Comparison of ENCODE assay signal across 8 cellular contexts in genomic region chr16:68234188-68235104, GRCh38. TPM values are rescaled to one million over a fixed set of nuclear protein-coding genes. Genes with fewer than 3 reads are reported as not detected.
DNase-seq lines count a peak whose midpoint lies in the region; ATAC-seq and TF ChIP-seq lines count a peak whose summit lies in the region.

No MANE protein-coding gene starts in this region.

- H3K4me1 Mint-ChIP-seq in stimulated activated naive CD8-positive, alpha-beta T cell treated with anti-CD3 and anti-CD28 coated beads, Interleukin-15, Interleukin-2, amounts not matched to agents 100 ng/mL and 50 ng/mL, for 24 hours (ENCODE audit: low read depth): peaks cover 37% of the 10 kb centered on the region
- H3K4me1 Mint-ChIP-seq in activated CD8-positive, alpha-beta T cell treated with anti-CD3 and anti-CD28 coated beads, Interleukin-2, amount 10 ng/mL, durations not matched to agents 7 days and 5 days (ENCODE audit: low read depth): peaks cover 42% of the 10 kb centered on the region

- no peak for ATAC-seq in stimulated activated naive CD8-positive, alpha-beta T cell treated with anti-CD3 and anti-CD28 coated beads, Interleukin-15, Interleukin-2, amounts not matched to agents 100 U/mL and 50 U/mL, for 24 hours
- ATAC-seq in activated CD8-positive, alpha-beta T cell treated with anti-CD3 and anti-CD28 coated beads, Interleukin-2, amount 10 ng/mL, durations not matched to agents 7 days and 5 days: no peak
- peak; percentile 32 to 64 (median 52) for ATAC-seq in right lobe of liver

- H3K4me1 ChIP-seq in right lobe of liver: peaks cover 0 to 20% (median 6%) of the 10 kb centered on the region in 4 donors

- TF ChIP-seq POLR2A in right lobe of liver (IDR thresholded peaks at IDR 0.05): peak; percentile 46

- H3K27ac ChIP-seq in right lobe of liver: peak overlapping the region in 2 of 3 donors; percentile 67 to 88

- no peaks in the 10 kb centered on the region for H3K27me3 ChIP-seq in right lobe of liver

- H3K36me3 ChIP-seq in right lobe of liver: peaks cover 0 to 43% (median 21%) of the 10 kb centered on the region in 4 donors

- peak overlapping the region; percentile 15 for H3K4me3 Mint-ChIP-seq in stimulated activated naive CD8-positive, alpha-beta T cell treated with anti-CD3 and anti-CD28 coated beads, Interleukin-15, Interleukin-2, amounts not matched to agents 100 ng/mL and 50 ng/mL, for 24 hours
- peak overlapping the region; percentile 34 for H3K4me3 Mint-ChIP-seq in activated CD8-positive, alpha-beta T cell treated with anti-CD3 and anti-CD28 coated beads, Interleukin-2, amount 10 ng/mL, durations not matched to agents 7 days and 5 days

- H3K4me3 ChIP-seq in right lobe of liver: peak overlapping the region; percentile 70 to 94 (median 91)

- no peaks in the 10 kb centered on the region for H3K27me3 Mint-ChIP-seq in stimulated activated naive CD8-positive, alpha-beta T cell treated with anti-CD3 and anti-CD28 coated beads, Interleukin-15, Interleukin-2, amounts not matched to agents 100 ng/mL and 50 ng/mL, for 24 hours
- H3K27me3 Mint-ChIP-seq in activated CD8-positive, alpha-beta T cell treated with anti-CD3 and anti-CD28 coated beads, Interleukin-2, amount 10 ng/mL, durations not matched to agents 7 days and 5 days (ENCODE audit: low read depth): no peaks in the 10 kb centered on the region

- POLR2A ChIA-PET in activated CD8-positive, alpha-beta T cell treated with anti-CD3 and anti-CD28 coated beads, Interleukin-2, amount 10 ng/mL, durations not matched to agents 7 days and 5 days (lab: Charles Lee): interaction anchor here (0.8 kb wide), 1 partner anchor 11 kb away, joined by 3 read pairs; the partner anchor contains the start of gene PLA2G15

- no peak for TF ChIP-seq CTCF in right lobe of liver (IDR thresholded peaks at IDR 0.05)

- H3K9me3 ChIP-seq in right lobe of liver: no peaks in the 10 kb centered on the region

- intact Hi-C loops in right lobe of liver (cut with DNase I): loop anchor here (10.0 kb wide), 2 partner anchors 150 to 160 kb away; partner anchors contain the start of gene NFATC3 (in 1 of the 2)

- CTCF ChIA-PET in activated CD8-positive, alpha-beta T cell treated with anti-CD3 and anti-CD28 coated beads, Interleukin-2, amount 10 ng/mL, durations not matched to agents 7 days and 5 days (lab: Charles Lee): interaction anchor here (1.4 kb wide), 1 partner anchor 27 kb away, joined by 5 read pairs; no protein-coding TSS in a partner anchor

- no peak for DNase-seq in stimulated activated naive CD8-positive, alpha-beta T cell treated with anti-CD3 and anti-CD28 coated beads, Interleukin-15, Interleukin-2, amounts not matched to agents 100 U/mL and 50 U/mL, for 24 hours
- DNase-seq in activated CD8-positive, alpha-beta T cell treated with anti-CD3 and anti-CD28 coated beads, Interleukin-2, amount 10 ng/mL, durations not matched to agents 7 days and 5 days: no peak
- DNase-seq in right lobe of liver (peak; percentile 80 to 99 (median 98)), HuH-7.5 (ENCODE audit: low spot score) (no peak), amniotic stem cell (lab: John Stamatoyannopoulos, UW) (no peak)
- no peak for DNase-seq in stimulated activated CD4-positive, alpha-beta T cell treated with anti-CD3 and anti-CD28 coated beads, Interleukin-4, amount 100 ng/mL, for 24 hours
- DNase-seq in activated naive CD4-positive, alpha-beta T cell (lab: John Stamatoyannopoulos, UW): no peak

- WGBS in right lobe of liver (ENCODE audit: insufficient coverage, low coverage, low lambda C conversion rate, missing lambda C conversion rate): 22% methylated on average over 9 of the region's 13 CpGs

- peaks cover under 1% of the 10 kb centered on the region for H3K36me3 Mint-ChIP-seq in stimulated activated naive CD8-positive, alpha-beta T cell treated with anti-CD3 and anti-CD28 coated beads, Interleukin-15, Interleukin-2, amounts not matched to agents 100 ng/mL and 50 ng/mL, for 24 hours (ENCODE audit: low read depth)
- peaks cover 8% of the 10 kb centered on the region for H3K36me3 Mint-ChIP-seq in activated CD8-positive, alpha-beta T cell treated with anti-CD3 and anti-CD28 coated beads, Interleukin-2, amount 10 ng/mL, durations not matched to agents 7 days and 5 days (ENCODE audit: low read depth)

- no peak overlapping the region for H3K27ac Mint-ChIP-seq in stimulated activated naive CD8-positive, alpha-beta T cell treated with anti-CD3 and anti-CD28 coated beads, Interleukin-15, Interleukin-2, amounts not matched to agents 100 ng/mL and 50 ng/mL, for 24 hours
- peak overlapping the region; percentile 74 for H3K27ac Mint-ChIP-seq in activated CD8-positive, alpha-beta T cell treated with anti-CD3 and anti-CD28 coated beads, Interleukin-2, amount 10 ng/mL, durations not matched to agents 7 days and 5 days

- H3K9me3 Mint-ChIP-seq in stimulated activated naive CD8-positive, alpha-beta T cell treated with anti-CD3 and anti-CD28 coated beads, Interleukin-15, Interleukin-2, amounts not matched to agents 100 ng/mL and 50 ng/mL, for 24 hours: no peaks in the 10 kb centered on the region
- H3K9me3 Mint-ChIP-seq in activated CD8-positive, alpha-beta T cell treated with anti-CD3 and anti-CD28 coated beads, Interleukin-2, amount 10 ng/mL, durations not matched to agents 7 days and 5 days (ENCODE audit: insufficient read depth): no peaks in the 10 kb centered on the region

RNA-seq across cellular contexts. Expression of gene ESRP2, which starts 1.5 kb away (rescaled TPM):
- total RNA-seq in activated CD8-positive, alpha-beta T cell treated with anti-CD3 and anti-CD28 coated beads, Interleukin-2, amount 10 ng/mL, durations not matched to agents 7 days and 5 days: under 1 TPM in 1 of 2 experiments, not detected in 1; 0.18 TPM
- 100 to 1,000 TPM in 1 of 6 experiments, 10 to 100 TPM in 5; 44.8 to 102 (median 57.9) TPM for total RNA-seq in right lobe of liver

RNA-seq across cellular contexts. Expression of gene PLA2G15, which starts 10.7 kb away (rescaled TPM):
- 1 to 10 TPM; 8.6 to 9.4 TPM for total RNA-seq in activated CD8-positive, alpha-beta T cell treated with anti-CD3 and anti-CD28 coated beads, Interleukin-2, amount 10 ng/mL, durations not matched to agents 7 days and 5 days
- total RNA-seq in right lobe of liver: 10 to 100 TPM in 5 of 6 experiments, 1 to 10 TPM in 1; 9.7 to 21.2 (median 13.7) TPM

RNA-seq across cellular contexts. Expression of gene SLC7A6, which starts 29.9 kb away (rescaled TPM):
- total RNA-seq in activated CD8-positive, alpha-beta T cell treated with anti-CD3 and anti-CD28 coated beads, Interleukin-2, amount 10 ng/mL, durations not matched to agents 7 days and 5 days: 10 to 100 TPM; 84.1 to 85.0 TPM
- total RNA-seq in right lobe of liver: 1 to 10 TPM; 1.6 to 9.6 (median 4.5) TPM

Comparison
In these comparisons a context has a peak if more than half of its experiments do, and no peak if none do; other contexts are left out.
1. ATAC-seq: peak in right lobe of liver (4 of 4); none in stimulated activated naive CD8-positive, alpha-beta T cell treated with anti-CD3 and anti-CD28 coated beads, Interleukin-15, Interleukin-2, amounts not matched to agents 100 U/mL and 50 U/mL, for 24 hours (single experiment) and activated CD8-positive, alpha-beta T cell treated with anti-CD3 and anti-CD28 coated beads, Interleukin-2, amount 10 ng/mL, durations not matched to agents 7 days and 5 days (single experiment).
2. DNase-seq: peak in right lobe of liver (3 of 3); none in stimulated activated naive CD8-positive, alpha-beta T cell treated with anti-CD3 and anti-CD28 coated beads, Interleukin-15, Interleukin-2, amounts not matched to agents 100 U/mL and 50 U/mL, for 24 hours (single experiment), activated CD8-positive, alpha-beta T cell treated with anti-CD3 and anti-CD28 coated beads, Interleukin-2, amount 10 ng/mL, durations not matched to agents 7 days and 5 days (single experiment), HuH-7.5 (single experiment), amniotic stem cell (single experiment), stimulated activated CD4-positive, alpha-beta T cell treated with anti-CD3 and anti-CD28 coated beads, Interleukin-4, amount 100 ng/mL, for 24 hours (single experiment) and activated naive CD4-positive, alpha-beta T cell (0 of 4).
3. RNA of gene ESRP2, which starts 1.5 kb away (total RNA-seq): 44.8 to 102 TPM in right lobe of liver; 0.18 TPM in activated CD8-positive, alpha-beta T cell treated with anti-CD3 and anti-CD28 coated beads, Interleukin-2, amount 10 ng/mL, durations not matched to agents 7 days and 5 days; every median in the first group is over 10 times any median in the second.
4. RNA of gene SLC7A6, which starts 29.9 kb away (total RNA-seq): 84.1 to 85.0 TPM in activated CD8-positive, alpha-beta T cell treated with anti-CD3 and anti-CD28 coated beads, Interleukin-2, amount 10 ng/mL, durations not matched to agents 7 days and 5 days; 1.6 to 9.6 TPM in right lobe of liver; every median in the first group is over 4 times any median in the second.